Comparison of ENCODE assay signal across 15 cellular contexts in genomic region chr2:238149841-238150572, GRCh38. TPM values are rescaled to one million over a fixed set of nuclear protein-coding genes. Genes with fewer than 3 reads are reported as not detected.
DNase-seq lines count a peak whose midpoint lies in the region; ATAC-seq, FAIRE-seq and TF ChIP-seq lines count a peak whose summit lies in the region.
"Had no signal": no experiment of that assay in that cellular context is flagged by ENCODE, and none has a peak within 500 bp of the region (broad histone marks: within the 10 kb centered on the region; RNA-seq: fewer than 3 reads in every experiment).

No MANE protein-coding gene starts in this region.

- H4K8ac ChIP-seq in H1 (ENCODE audit: extremely low read depth, insufficient read depth, low read length) = peak overlapping the region; percentile 25; the same call in 1 of the 2 replicates

- no peak overlapping the region for H3K14ac ChIP-seq in H1 (ENCODE audit: insufficient read length)

- no peak overlapping the region for H4K5ac ChIP-seq in H1 (ENCODE audit: insufficient read length, low read depth, low read length)

- H4K20me1 ChIP-seq in H1 (replicated peaks in 1 of 2; ENCODE audit: control insufficient read depth in 1 of 2, insufficient read depth in 2 of 2, low read length in 2 of 2) = no peaks in the 10 kb centered on the region

- no peak overlapping the region for H3K27ac ChIP-seq in HEK293 (ENCODE audit: extremely low read depth, low read depth, low read length)
- no peak overlapping the region for H3K27ac ChIP-seq in H1 (ENCODE audit: low read depth, low read length)
- peak overlapping the region; percentile 99 for H3K27ac ChIP-seq in psoas muscle
- H3K27ac ChIP-seq: PC-9 had no signal

- intact Hi-C loops in psoas muscle (cut with DNase I) = loop anchor here in 1 of 2 donors (10.0 kb wide), 1 partner anchor 245 kb away; no protein-coding TSS in a partner anchor

- no peaks in the 10 kb centered on the region for H3K79me2 ChIP-seq in H1 (ENCODE audit: control insufficient read depth in 1 of 2, insufficient read depth in 2 of 2, low read length in 2 of 2)

- no peak overlapping the region for H2AK5ac ChIP-seq in H1 (ENCODE audit: low read depth, low read length)

- no peaks in the 10 kb centered on the region for H3K79me1 ChIP-seq in H1 (ENCODE audit: low read depth, low read length)

- H3K4me3 ChIP-seq in HEK293 (ENCODE audit: low read depth, low read length) (no peak overlapping the region), H1 (ENCODE audit: extremely low read depth in 1 of 4, insufficient read depth in 2 of 4, low read depth in 3 of 4, low read length in 4 of 4) (no peak overlapping the region), psoas muscle (peak overlapping the region; percentile 48)
- H3K4me3 ChIP-seq: PC-9 had no signal

- H3K4me1 ChIP-seq in HEK293 (ENCODE audit: control insufficient read depth, insufficient read depth, low read length) (no peaks in the 10 kb centered on the region), H1 (replicated peaks in 1 of 4; ENCODE audit: control insufficient read depth in 3 of 4, insufficient read depth in 4 of 4, low read length in 3 of 4) (peaks cover 0 to 9% (median 5%) of the 10 kb centered on the region in 4 experiments; a peak in 6 of 7 replicates), psoas muscle (peaks cover 67% of the 10 kb centered on the region)

- H3K4ac ChIP-seq in H1 (replicated peaks; ENCODE audit: insufficient read length, low read depth, low read length) = no peak overlapping the region

- H3K4me2 ChIP-seq in H1 (ENCODE audit: insufficient read depth in 1 of 2, low read depth in 2 of 2, low read length in 2 of 2) = no peak overlapping the region
- H3K4me2 ChIP-seq: PC-9 had no signal

- no peak for TF ChIP-seq POLR2A in H1 (IDR thresholded peaks at IDR 0.05; ENCODE audit: control extremely low read depth in 1 of 2, low read depth in 2 of 2, low read length in 2 of 2)

- H3K23me2 ChIP-seq in H1 (ENCODE audit: low read depth, low read length) = no peaks in the 10 kb centered on the region

- H2BK120ac ChIP-seq in H1 (replicated peaks; ENCODE audit: low read depth, low read length) = no peak overlapping the region

- H2AFZ ChIP-seq in H1 (ENCODE audit: low read length) = no peak overlapping the region
- H2AFZ ChIP-seq: PC-9 had no signal

- 96% methylated on average over 13 of the region's 14 CpGs; no CpG with 5 or more reads in 1 of the 2 experiments for WGBS in H1 (ENCODE audit: extremely low coverage in 1 of 2, insufficient coverage in 1 of 2, insufficient read length in 1 of 2, insufficient replicate concordance in 2 of 2, low coverage in 1 of 2, low lambda C conversion rate in 2 of 2, missing lambda C conversion rate in 1 of 2), 2 experiments
- WGBS in psoas muscle, 3 donors = 26 to 43% (median 32%) methylated on average over 13 to 14 of the region's 14 CpGs

- no peak for TF ChIP-seq EP300 in H1 (IDR thresholded peaks at IDR 0.05; ENCODE audit: borderline replicate concordance in 1 of 2, low read depth in 2 of 2, low read length in 2 of 2)

- H3K9me3 ChIP-seq in HEK293 (ENCODE audit: control insufficient read depth, insufficient read depth, low read depth, low read length) = no peaks in the 10 kb centered on the region
- no peaks in the 10 kb centered on the region for H3K9me3 ChIP-seq in H1 (ENCODE audit: insufficient read depth in 2 of 2, low read depth in 1 of 2, low read length in 1 of 2)
- no peaks in the 10 kb centered on the region for H3K9me3 ChIP-seq in psoas muscle

- no peak overlapping the region for H4K91ac ChIP-seq in H1 (replicated peaks; ENCODE audit: insufficient read length, low read length)

- DNase-seq in NCI-H69 (lab: John Stamatoyannopoulos, UW) = peak; percentile 8
- no peak for DNase-seq in H1 (ENCODE audit: low read depth in 1 of 2, low spot score in 2 of 2)
- peak; percentile 83 to 94 for DNase-seq in psoas muscle
- DNase-seq in NCI-H2107 treated with DMSO at 0.1 percent for 48 hours (lab: John Stamatoyannopoulos, UW; ENCODE audit: unreplicated experiment) = no peak
- DNase-seq in HPDE6-E6E7 (ENCODE audit: extremely low spot score) = no peak
- DNase-seq in SHP77 treated with DMSO at 0.1 percent for 48 hours (lab: John Stamatoyannopoulos, UW) = no peak
- DNase-seq: ACHN, AML-193, COR-L47, NCI-H1436, PC-9 had no signal

- H3K27me3 ChIP-seq in H1 (replicated peaks in 1 of 4; ENCODE audit: control insufficient read depth in 3 of 4, extremely low read depth in 1 of 4, insufficient read depth in 3 of 4, low read length in 3 of 4) (peaks cover 0 to 2% (median under 1%) of the 10 kb centered on the region in 4 experiments; a peak in 1 of 7 replicates), psoas muscle (ENCODE audit: insufficient read depth in 3 of 3, low read length in 2 of 3) (no peaks in the 10 kb centered on the region)

- peak overlapping the region; percentile 17; the same call in 1 of the 2 replicates for H2BK12ac ChIP-seq in H1 (ENCODE audit: low read depth, low read length)

- TF ChIP-seq CTCF in HEK293 (tag by site-specific recombination; IDR thresholded peaks at IDR 0.05) (no peak), H1 (IDR thresholded peaks at IDR 0.05; ENCODE audit: control extremely low read depth in 1 of 3, insufficient read depth in 1 of 3, low read depth in 1 of 3, low read length in 3 of 3) (no peak), psoas muscle (IDR thresholded peaks at IDR 0.05) (no peak)

- H3K56ac ChIP-seq in H1 (replicated peaks; ENCODE audit: insufficient read length, low read depth, low read length) = no peak overlapping the region

- H2BK20ac ChIP-seq in H1 (ENCODE audit: low read length) = no peak overlapping the region

- FAIRE-seq in H1 (lab: Jason Lieb, UNC) = no peak
- FAIRE-seq: H54, HTR-8/SVneo had no signal

- POLR2A ChIA-PET in HEK293 (lab: Yijun Ruan, JAX) (no interaction called here), H1 (lab: Charles Lee; ENCODE audit: partially characterized antibody) (no interaction called here)

- H3K23ac ChIP-seq in H1 (ENCODE audit: insufficient read length) = no peak overlapping the region

- H2BK5ac ChIP-seq in H1 (ENCODE audit: low read depth, low read length) = no peak overlapping the region

- H2BK15ac ChIP-seq in H1 (ENCODE audit: low read length) = no peak overlapping the region

- H3K9ac ChIP-seq in H1 (replicated peaks in 1 of 4; ENCODE audit: extremely low read depth in 1 of 4, low read depth in 3 of 4, low read length in 3 of 4) = no peak overlapping the region

- no peak overlapping the region for H3K18ac ChIP-seq in H1 (ENCODE audit: extremely low read depth, low read length)

- CTCF ChIA-PET in HEK293 (lab: Yijun Ruan, JAX) (no interaction called here), H1 (lab: Charles Lee; ENCODE audit: partially characterized antibody) (interaction anchor here (1.8 to 2.8 kb wide), 2 partner anchors 10 to 49 kb away, joined by 5 to 19 read pairs; partner anchors contain the start of gene KLHL30)

- ATAC-seq in psoas muscle (peak; percentile 77 to 85 (median 82)), GM18520 (IDR thresholded peaks at IDR 0.05; ENCODE audit: unreplicated experiment) (no peak)

- TF ChIP-seq RAD21 in H1 (IDR thresholded peaks at IDR 0.05 in 1 of 2, conservative IDR thresholded peaks at IDR 0.05 in 1 of 2; ENCODE audit: low read depth in 2 of 2, low read length in 2 of 2) = no peak

- H3K36me3 ChIP-seq in HEK293 (ENCODE audit: control insufficient read depth in 2 of 2, insufficient read depth in 1 of 2, low read length in 2 of 2) (no peaks in the 10 kb centered on the region), H1 (ENCODE audit: control insufficient read depth in 2 of 4, insufficient read depth in 4 of 4, low read length in 3 of 4) (no peaks in the 10 kb centered on the region; a peak in 1 of 8 replicates), psoas muscle (ENCODE audit: insufficient read depth in 1 of 2, low read depth in 1 of 2) (peaks cover 3 to 44% of the 10 kb centered on the region in 2 donors)

RNA-seq across cellular contexts. Expression of gene ERFE, which starts 8.8 kb away (rescaled TPM):
- 1.8 and 2.5 TPM in 2 replicates for total RNA-seq in H1 (2021; fragmentation: NEBNext Ultra II Directional; extraction: Animal tissue kit (Norgen Biotek cat#: 25700))
- 3.6 and 5.1 TPM in 2 replicates for polyA plus RNA-seq in H1 (2011; rRNA removed)
- polyA plus RNA-seq in H1 (2011; cell fraction: cytosol; rRNA removed) = 4.8 TPM
- polyA plus RNA-seq in H1 (2011; cell fraction: nucleus; rRNA removed) = 10.3 TPM
- polyA plus RNA-seq in H1 (2012, experiment 1 of 2) = 2.8 to 3.5 TPM (median 2.8 TPM) in 4 replicates
- 3.2 TPM for polyA plus RNA-seq in H1 (2012, experiment 2 of 2)
- polyA plus RNA-seq in H1 (2013, experiment 1 of 2) = 3.1 TPM
- 2.8 TPM for polyA plus RNA-seq in H1 (2013, experiment 2 of 2)
- 1.1 and 1.3 TPM in 2 replicates for polyA minus RNA-seq in H1 (2011; rRNA and poly(A)+ RNA removed)
- polyA minus RNA-seq in H1 (2011; cell fraction: cytosol; rRNA and poly(A)+ RNA removed) = 2.8 TPM
- polyA minus RNA-seq in H1 (2011; cell fraction: nucleus; rRNA and poly(A)+ RNA removed) = 1.4 TPM
- total RNA-seq in psoas muscle = 10 to 100 TPM in 1 of 4 donors, 1 to 10 TPM in 3; 1.8 to 18.2 (median 4.5) TPM
- polyA plus RNA-seq in psoas muscle = 10 to 100 TPM in 1 of 3 donors, 1 to 10 TPM in 2; 1.4 to 15.4 (median 1.7) TPM

RNA-seq across cellular contexts. Expression of gene KLHL30, which starts 11.5 kb away (rescaled TPM):
- 0.08 TPM in 1 of 2 replicates, not detected in the other for total RNA-seq in H1 (2021; fragmentation: NEBNext Ultra II Directional; extraction: Animal tissue kit (Norgen Biotek cat#: 25700))
- polyA plus RNA-seq in H1 (2011; rRNA removed) (0.03 TPM in 1 of 2 replicates, not detected in the other), psoas muscle (100 to 1,000 TPM in 1 of 3 donors, 10 to 100 TPM in 2; 67.7 to 121 (median 91.7) TPM)
- 0.01 TPM for polyA plus RNA-seq in H1 (2011; cell fraction: cytosol; rRNA removed)
- 0.07 TPM for polyA plus RNA-seq in H1 (2011; cell fraction: nucleus; rRNA removed)
- polyA plus RNA-seq in H1 (2012, experiment 1 of 2) = not detected in 4 replicates
- polyA plus RNA-seq in H1 (2012, experiment 2 of 2) = not detected
- not detected for polyA plus RNA-seq in H1 (2013, experiment 1 of 2)
- not detected for polyA plus RNA-seq in H1 (2013, experiment 2 of 2)
- not detected in 2 replicates for polyA minus RNA-seq in H1 (2011; rRNA and poly(A)+ RNA removed)
- polyA minus RNA-seq in H1 (2011; cell fraction: cytosol; rRNA and poly(A)+ RNA removed) = not detected
- polyA minus RNA-seq in H1 (2011; cell fraction: nucleus; rRNA and poly(A)+ RNA removed) = not detected
- total RNA-seq in psoas muscle = 100 to 1,000 TPM in 3 of 4 donors, 10 to 100 TPM in 1; 82.1 to 175 (median 153) TPM

RNA-seq across cellular contexts. Expression of gene ESPNL, which starts 49.9 kb away (rescaled TPM):
- total RNA-seq in H1 (2021; fragmentation: NEBNext Ultra II Directional; extraction: Animal tissue kit (Norgen Biotek cat#: 25700)) = 1.3 and 1.8 TPM in 2 replicates
- 0.68 and 1.6 TPM in 2 replicates for polyA plus RNA-seq in H1 (2011; rRNA removed)
- 1.3 TPM for polyA plus RNA-seq in H1 (2011; cell fraction: cytosol; rRNA removed)
- 2.8 TPM for polyA plus RNA-seq in H1 (2011; cell fraction: nucleus; rRNA removed)
- polyA plus RNA-seq in H1 (2012, experiment 1 of 2) = 0.54 to 1.2 TPM (median 0.82 TPM) in 4 replicates
- polyA plus RNA-seq in H1 (2012, experiment 2 of 2) = 0.66 TPM
- polyA plus RNA-seq in H1 (2013, experiment 1 of 2) = 0.75 TPM
- polyA plus RNA-seq in H1 (2013, experiment 2 of 2) = 0.64 TPM
- polyA minus RNA-seq in H1 (2011; rRNA and poly(A)+ RNA removed) = 0.15 and 0.60 TPM in 2 replicates
- 0.73 TPM for polyA minus RNA-seq in H1 (2011; cell fraction: cytosol; rRNA and poly(A)+ RNA removed)
- polyA minus RNA-seq in H1 (2011; cell fraction: nucleus; rRNA and poly(A)+ RNA removed) = 1.2 TPM
- under 1 TPM in 3 of 4 donors, not detected in 1; 0.17 to 0.32 (median 0.22) TPM for total RNA-seq in psoas muscle
- under 1 TPM; 0.04 to 0.14 (median 0.12) TPM for polyA plus RNA-seq in psoas muscle

RNA-seq across cellular contexts. Expression of gene ILKAP, which starts 53.5 kb away (rescaled TPM):
- total RNA-seq in H1 (2021; fragmentation: NEBNext Ultra II Directional; extraction: Animal tissue kit (Norgen Biotek cat#: 25700)) = 30.4 and 33.8 TPM in 2 replicates
- polyA plus RNA-seq in H1 (2011; rRNA removed) = 23.5 and 29.4 TPM in 2 replicates
- polyA plus RNA-seq in H1 (2011; cell fraction: cytosol; rRNA removed) = 35.7 TPM
- polyA plus RNA-seq in H1 (2011; cell fraction: nucleus; rRNA removed) = 41.3 TPM
- polyA plus RNA-seq in H1 (2012, experiment 1 of 2) = 23.2 to 32.3 TPM (median 29.4 TPM) in 4 replicates
- 29.2 TPM for polyA plus RNA-seq in H1 (2012, experiment 2 of 2)
- polyA plus RNA-seq in H1 (2013, experiment 1 of 2) = 23.9 TPM
- polyA plus RNA-seq in H1 (2013, experiment 2 of 2) = 24.4 TPM
- polyA minus RNA-seq in H1 (2011; rRNA and poly(A)+ RNA removed) = 23.3 and 23.4 TPM in 2 replicates
- 7.9 TPM for polyA minus RNA-seq in H1 (2011; cell fraction: cytosol; rRNA and poly(A)+ RNA removed)
- polyA minus RNA-seq in H1 (2011; cell fraction: nucleus; rRNA and poly(A)+ RNA removed) = 37.9 TPM
- 10 to 100 TPM; 31.8 to 43.8 (median 39.3) TPM for total RNA-seq in psoas muscle
- 10 to 100 TPM; 55.2 to 66.6 (median 58.4) TPM for polyA plus RNA-seq in psoas muscle

Comparison
In these comparisons a context has a peak if more than half of its experiments do, and no peak if none do; other contexts are left out.
1. DNase-seq: peak in NCI-H69 (single experiment) and psoas muscle (2 of 2); none in H1 (0 of 2), NCI-H2107 treated with DMSO at 0.1 percent for 48 hours (single experiment), HPDE6-E6E7 (single experiment) and SHP77 treated with DMSO at 0.1 percent for 48 hours (single experiment).
2. RNA of gene KLHL30, which starts 11.5 kb away (total RNA-seq): 82.1 to 175 TPM in psoas muscle; 0.08 TPM in H1; every median in the first group is over 10 times any median in the second.